Comparison of ENCODE assay signal across 12 cellular contexts in the genomic region with DNA sequence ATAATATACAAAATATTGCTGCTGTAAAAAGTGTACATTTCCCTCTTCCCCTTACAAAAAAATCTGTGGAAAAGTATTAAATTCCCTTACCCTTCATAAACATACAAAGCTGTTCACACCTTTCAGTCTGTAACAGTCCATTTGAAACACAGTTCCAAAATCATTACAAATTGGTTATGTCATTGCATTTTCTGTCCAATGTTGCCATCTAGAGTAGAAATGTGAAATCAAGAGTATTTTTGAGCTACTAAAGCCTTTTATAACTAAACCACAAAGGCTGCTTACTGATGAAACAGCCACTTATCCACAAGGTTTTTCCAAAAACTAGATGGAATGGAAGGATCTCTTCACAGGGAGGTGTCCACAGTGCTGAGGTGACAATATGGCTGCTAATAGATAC.
DNase-seq lines count a peak whose midpoint lies in the region; ATAC-seq and TF ChIP-seq lines count a peak whose summit lies in the region.
"Had no signal": no experiment of that assay in that cellular context is flagged by ENCODE, and none has a peak within 500 bp of the region (broad histone marks: within the 10 kb centered on the region; RNA-seq: fewer than 3 reads in every experiment).

No MANE protein-coding gene starts in this region.

- no peaks in the 10 kb centered on the region for H3K27me3 ChIP-seq in gastrocnemius medialis

- no peak for ATAC-seq in gastrocnemius medialis
- ATAC-seq: activated CD8-positive, alpha-beta T cell treated with anti-CD3 and anti-CD28 coated beads, Interleukin-2, amount 10 ng/mL, durations not matched to agents 7 days and 5 days had no signal

- H3K27ac ChIP-seq in gastrocnemius medialis = no peak overlapping the region

- DNase-seq in COR-L47 (lab: John Stamatoyannopoulos, UW) = peak; percentile 4
- peak; percentile 11 for DNase-seq in HCEC 1CT
- DNase-seq in RKO (ENCODE audit: low spot score) = peak; percentile 45
- DNase-seq in iris pigment epithelial cell (ENCODE audit: low read depth) = peak; percentile 9
- DNase-seq in gastrocnemius medialis = no peak
- DNase-seq in NCI-H187 treated with DMSO at 0.1 percent for 48 hours (lab: John Stamatoyannopoulos, UW) = no peak
- DNase-seq in germinal center (ENCODE audit: low spot score) = no peak
- no peak for DNase-seq in activated T-cell treated with anti-CD3 and anti-CD28 coated beads for 4 hours
- DNase-seq: activated CD8-positive, alpha-beta T cell treated with anti-CD3 and anti-CD28 coated beads, Interleukin-2, amount 10 ng/mL, durations not matched to agents 7 days and 5 days; CD8-positive, alpha-beta memory T cell; stimulated activated naive CD4-positive, alpha-beta T cell treated with Interleukin-2 at 50 U/mL for 16 hours had no signal

- no peak for TF ChIP-seq CTCF in gastrocnemius medialis (IDR thresholded peaks at IDR 0.05 in 4 of 5, conservative IDR thresholded peaks at IDR 0.05 in 1 of 5)

- H3K9me3 ChIP-seq in gastrocnemius medialis = no peaks in the 10 kb centered on the region

- no peak for TF ChIP-seq POLR2A in gastrocnemius medialis (IDR thresholded peaks at IDR 0.05)

- H3K4me1 ChIP-seq in gastrocnemius medialis = no peaks in the 10 kb centered on the region

- H3K4me3 ChIP-seq in gastrocnemius medialis = no peak overlapping the region
- H3K4me3 ChIP-seq: lung had no signal

- intact Hi-C loops in gastrocnemius medialis (cut with DNase I; ENCODE audit: low total_unique reads) = no loop called here

- in situ Hi-C loops in gastrocnemius medialis (cut with MboI; ENCODE audit: low sequenced_read_pairs in 4 of 4) = no loop called here

- peaks cover 0 to 72% of the 10 kb centered on the region in 2 donors for H3K36me3 ChIP-seq in gastrocnemius medialis

Comparison
In these comparisons a context has a peak if more than half of its experiments do, and no peak if none do; other contexts are left out.
1. DNase-seq: peak in COR-L47 (single experiment), HCEC 1CT (single experiment), RKO (single experiment) and iris pigment epithelial cell (single experiment); none in gastrocnemius medialis (0 of 2), NCI-H187 treated with DMSO at 0.1 percent for 48 hours (single experiment), germinal center (single experiment) and activated T-cell treated with anti-CD3 and anti-CD28 coated beads for 4 hours (single experiment).